Comparison of ENCODE assay signal across 17 cellular contexts in genomic region chr1:47711211-47711847, GRCh38.
A peak's percentile ranks its signal among the peaks of the same experiment; 100 is the strongest.
DNase-seq lines count a peak whose midpoint lies in the region; ATAC-seq and TF ChIP-seq lines count a peak whose summit lies in the region.
"Had no signal": no experiment of that assay in that cellular context is flagged by ENCODE, and none has a peak within 500 bp of the region (broad histone marks: within the 10 kb centered on the region; RNA-seq: fewer than 3 reads in every experiment).

No MANE protein-coding gene starts in this region.

- H3K4me1 Mint-ChIP-seq in activated naive CD4-positive, alpha-beta T cell treated with anti-CD3 and anti-CD28 coated beads, Interleukin-2, amount 10 ng/mL, durations not matched to agents 7 days and 5 days = peaks cover 8% of the 10 kb centered on the region
- peaks cover 3% of the 10 kb centered on the region for H3K4me1 Mint-ChIP-seq in activated naive CD4-positive, alpha-beta T cell treated with anti-CD3 and anti-CD28 coated beads for 36 hours (ENCODE audit: low read depth)
- H3K4me1 Mint-ChIP-seq in stimulated activated naive B cell treated with anti-CD40 and anti-IgM and Interleukin-4, amounts not matched to agents 10 μg/mL and 1 μg/mL and 100 μg/mL, for 72 hours = peaks cover 11 to 31% of the 10 kb centered on the region in 2 donors
- H3K4me1 Mint-ChIP-seq in immature natural killer cell = peaks cover 0 to 4% of the 10 kb centered on the region in 2 donors

- POLR2A ChIA-PET in PC-3 (lab: Charles Lee; ENCODE audit: unreplicated experiment) = no interaction called here

- no peaks in the 10 kb centered on the region for H3K9me2 ChIP-seq in PC-3 (replicated peaks; ENCODE audit: low read length)

- no TSS peak for BruUV-seq in PC-3 (replicated peaks; lab: Mats Ljungman, UMichigan)

- H3K79me2 ChIP-seq in PC-3 (ENCODE audit: low read length) = no peaks in the 10 kb centered on the region

- H3K4me1 ChIP-seq in PC-3 (ENCODE audit: insufficient read depth, low read length) = peaks cover 17% of the 10 kb centered on the region
- peaks cover 6% of the 10 kb centered on the region for H3K4me1 ChIP-seq in iPS-15b (ENCODE audit: control insufficient read depth, insufficient read depth, low read length)

- H4K20me1 ChIP-seq in PC-3 (ENCODE audit: low read length) = no peaks in the 10 kb centered on the region

- H3K9me3 ChIP-seq in PC-3 (ENCODE audit: low read length) (no peaks in the 10 kb centered on the region), iPS-15b (ENCODE audit: control insufficient read depth, insufficient read depth, low read length) (no peaks in the 10 kb centered on the region)
- H3K9me3 ChIP-seq: Caco-2 had no signal

- H3K27me3 ChIP-seq in PC-3 (ENCODE audit: low read length) (peaks cover 86% of the 10 kb centered on the region), iPS-15b (ENCODE audit: control insufficient read depth, insufficient read depth, low read length) (peaks cover 90% of the 10 kb centered on the region)

- CTCF ChIA-PET in activated naive CD4-positive, alpha-beta T cell treated with anti-CD3 and anti-CD28 coated beads, Interleukin-2, amount 10 ng/mL, durations not matched to agents 7 days and 5 days (lab: Charles Lee) = interaction anchor here (0.6 to 3.6 kb wide), 10 partner anchors 8 to 532 kb away, joined by 3 to 22 read pairs (median 4); partner anchors contain the start of gene FOXD2
- CTCF ChIA-PET in activated naive CD4-positive, alpha-beta T cell treated with anti-CD3 and anti-CD28 coated beads for 36 hours (lab: Charles Lee) = interaction anchor here (0.8 to 9.8 kb wide), 10 partner anchors 15 to 523 kb away, joined by 3 to 123 read pairs (median 6); partner anchors contain the start of gene FOXD2
- CTCF ChIA-PET in PC-3 (lab: Charles Lee) = interaction anchor here (1.0 to 1.4 kb wide), 2 partner anchors 15 to 18 kb away, joined by 3 read pairs; no protein-coding TSS in a partner anchor

- H2AFZ ChIP-seq in PC-3 (ENCODE audit: low read length) = no peak overlapping the region

- H3K9ac ChIP-seq in PC-3 (ENCODE audit: low read length) (no peak overlapping the region), iPS-15b (ENCODE audit: low read depth, low read length) (no peak overlapping the region)

- H3K36me3 ChIP-seq in PC-3 (ENCODE audit: low read depth, low read length) (no peaks in the 10 kb centered on the region), iPS-15b (ENCODE audit: control insufficient read depth, insufficient read depth, low read length) (no peaks in the 10 kb centered on the region)

- H3K27ac Mint-ChIP-seq in activated naive CD4-positive, alpha-beta T cell treated with anti-CD3 and anti-CD28 coated beads, Interleukin-2, amount 10 ng/mL, durations not matched to agents 7 days and 5 days = peak overlapping the region; percentile 7
- no peak overlapping the region for H3K27ac Mint-ChIP-seq in activated naive CD4-positive, alpha-beta T cell treated with anti-CD3 and anti-CD28 coated beads for 36 hours
- H3K27ac Mint-ChIP-seq in stimulated activated naive B cell treated with anti-CD40 and anti-IgM and Interleukin-4, amounts not matched to agents 10 μg/mL and 1 μg/mL and 100 μg/mL, for 72 hours = peak overlapping the region; percentile 31
- H3K27ac Mint-ChIP-seq in immature natural killer cell = no peak overlapping the region
- H3K27ac Mint-ChIP-seq: CD8-positive, alpha-beta T cell had no signal

- peak overlapping the region; percentile 87 for H3K4me2 ChIP-seq in PC-3 (ENCODE audit: low read length)

- H3K9me3 Mint-ChIP-seq in activated naive CD4-positive, alpha-beta T cell treated with anti-CD3 and anti-CD28 coated beads, Interleukin-2, amount 10 ng/mL, durations not matched to agents 7 days and 5 days = no peaks in the 10 kb centered on the region
- H3K9me3 Mint-ChIP-seq in activated naive CD4-positive, alpha-beta T cell treated with anti-CD3 and anti-CD28 coated beads for 36 hours = no peaks in the 10 kb centered on the region
- H3K9me3 Mint-ChIP-seq in stimulated activated naive B cell treated with anti-CD40 and anti-IgM and Interleukin-4, amounts not matched to agents 10 μg/mL and 1 μg/mL and 100 μg/mL, for 72 hours = no peaks in the 10 kb centered on the region
- H3K9me3 Mint-ChIP-seq in immature natural killer cell = no peaks in the 10 kb centered on the region
- H3K9me3 Mint-ChIP-seq: CD8-positive, alpha-beta T cell had no signal

- H3K36me3 Mint-ChIP-seq in activated naive CD4-positive, alpha-beta T cell treated with anti-CD3 and anti-CD28 coated beads, Interleukin-2, amount 10 ng/mL, durations not matched to agents 7 days and 5 days = no peaks in the 10 kb centered on the region
- no peaks in the 10 kb centered on the region for H3K36me3 Mint-ChIP-seq in activated naive CD4-positive, alpha-beta T cell treated with anti-CD3 and anti-CD28 coated beads for 36 hours (ENCODE audit: low read depth)
- no peaks in the 10 kb centered on the region for H3K36me3 Mint-ChIP-seq in stimulated activated naive B cell treated with anti-CD40 and anti-IgM and Interleukin-4, amounts not matched to agents 10 μg/mL and 1 μg/mL and 100 μg/mL, for 72 hours
- no peaks in the 10 kb centered on the region for H3K36me3 Mint-ChIP-seq in immature natural killer cell
- H3K36me3 Mint-ChIP-seq: CD8-positive, alpha-beta T cell had no signal

- no peak for DNase-seq in activated naive CD4-positive, alpha-beta T cell treated with anti-CD3 and anti-CD28 coated beads, Interleukin-2, amount 10 ng/mL, durations not matched to agents 7 days and 5 days
- DNase-seq in activated naive CD4-positive, alpha-beta T cell treated with anti-CD3 and anti-CD28 coated beads for 36 hours = no peak
- DNase-seq in PC-3 = no peak
- no peak for DNase-seq in stimulated activated naive B cell treated with anti-CD40 and anti-IgM and Interleukin-4, amounts not matched to agents 10 μg/mL and 1 μg/mL and 100 μg/mL, for 72 hours
- no peak for DNase-seq in anterior cingulate cortex (lab: John Stamatoyannopoulos, UW)
- no peak for DNase-seq in immature natural killer cell
- DNase-seq: MV-4-11, NCI-H1436 treated with DMSO at 0.1 percent for 48 hours, NCI-H187 treated with DMSO at 0.1 percent for 48 hours, NCI-H524 treated with DMSO at 0.1 percent for 48 hours, SHP77 treated with DMSO at 0.1 percent for 48 hours had no signal

- peaks cover 92% of the 10 kb centered on the region for H3K27me3 Mint-ChIP-seq in activated naive CD4-positive, alpha-beta T cell treated with anti-CD3 and anti-CD28 coated beads, Interleukin-2, amount 10 ng/mL, durations not matched to agents 7 days and 5 days
- H3K27me3 Mint-ChIP-seq in activated naive CD4-positive, alpha-beta T cell treated with anti-CD3 and anti-CD28 coated beads for 36 hours (ENCODE audit: low read depth) = peaks cover 69% of the 10 kb centered on the region
- H3K27me3 Mint-ChIP-seq in stimulated activated naive B cell treated with anti-CD40 and anti-IgM and Interleukin-4, amounts not matched to agents 10 μg/mL and 1 μg/mL and 100 μg/mL, for 72 hours = peaks cover 71 to 81% of the 10 kb centered on the region in 2 donors
- peaks cover 13 to 31% (median 15%) of the 10 kb centered on the region in 3 donors for H3K27me3 Mint-ChIP-seq in immature natural killer cell (ENCODE audit: low read depth in 3 of 3)

- H3F3A ChIP-seq in PC-3 (ENCODE audit: low read length, unreplicated experiment) = no peaks in the 10 kb centered on the region

- no peak overlapping the region for H3K27ac ChIP-seq in PC-3 (ENCODE audit: low read length)
- H3K27ac ChIP-seq: C4-2B had no signal

- ATAC-seq in PC-3 = no peak
- ATAC-seq in stimulated activated naive B cell treated with anti-CD40 and anti-IgM and Interleukin-4, amounts not matched to agents 10 μg/mL and 1 μg/mL and 100 μg/mL, for 72 hours (replicated peaks) = no peak
- no peak for ATAC-seq in GM18511 (IDR thresholded peaks at IDR 0.05; ENCODE audit: unreplicated experiment)

- no peak overlapping the region for H3K4me3 Mint-ChIP-seq in activated naive CD4-positive, alpha-beta T cell treated with anti-CD3 and anti-CD28 coated beads, Interleukin-2, amount 10 ng/mL, durations not matched to agents 7 days and 5 days
- no peak overlapping the region for H3K4me3 Mint-ChIP-seq in activated naive CD4-positive, alpha-beta T cell treated with anti-CD3 and anti-CD28 coated beads for 36 hours
- H3K4me3 Mint-ChIP-seq in stimulated activated naive B cell treated with anti-CD40 and anti-IgM and Interleukin-4, amounts not matched to agents 10 μg/mL and 1 μg/mL and 100 μg/mL, for 72 hours = no peak overlapping the region
- no peak overlapping the region for H3K4me3 Mint-ChIP-seq in immature natural killer cell
- H3K4me3 Mint-ChIP-seq: CD8-positive, alpha-beta T cell had no signal

- H3K4me3 ChIP-seq in PC-3 (ENCODE audit: low read length) (no peak overlapping the region), iPS-15b (ENCODE audit: low read depth, low read length) (peak overlapping the region; percentile 46)
- H3K4me3 ChIP-seq: GM12878 had no signal

- no peak for TF ChIP-seq CTCF in PC-3 (conservative IDR thresholded peaks at IDR 0.05; ENCODE audit: low read depth, low read length)

- intact Hi-C loops in activated naive CD4-positive, alpha-beta T cell treated with anti-CD3 and anti-CD28 coated beads for 36 hours (cut with micrococcal nuclease) = loop anchor here (5.0 kb wide), 1 partner anchor 519 kb away; the partner anchor contains the start of gene PDZK1IP1
- intact Hi-C loops in PC-3 (cut with micrococcal nuclease) = no loop called here

Comparison
In these comparisons a context has a peak if more than half of its experiments do, and no peak if none do; other contexts are left out.
1. H3K27ac Mint-ChIP-seq: peak in activated naive CD4-positive, alpha-beta T cell treated with anti-CD3 and anti-CD28 coated beads, Interleukin-2, amount 10 ng/mL, durations not matched to agents 7 days and 5 days (single experiment) and stimulated activated naive B cell treated with anti-CD40 and anti-IgM and Interleukin-4, amounts not matched to agents 10 μg/mL and 1 μg/mL and 100 μg/mL, for 72 hours (single experiment); none in activated naive CD4-positive, alpha-beta T cell treated with anti-CD3 and anti-CD28 coated beads for 36 hours (single experiment) and immature natural killer cell (0 of 6).